In genomic region chr1:244234009-244234643, GRCh38 we compare ENCODE assay signal across 1 cellular context.
TF ChIP-seq lines count a peak whose summit lies in the region.

No MANE protein-coding gene starts in this region.

TF ChIP-seq in GM23338, 12 proteins besides CTCF, POLR2A, EP300 and RAD21 (continued from another document):
- no peak for TF ChIP-seq ZNF462 (CRISPR knock-in tag; IDR thresholded peaks at IDR 0.05)
- no peak for TF ChIP-seq REST (IDR thresholded peaks at IDR 0.05; ENCODE audit: unreplicated experiment)
- TF ChIP-seq ZNF331 (CRISPR knock-in tag; IDR thresholded peaks at IDR 0.05; ENCODE audit: low read depth), result no peak
- no peak for TF ChIP-seq ZNF114 (CRISPR knock-in tag; IDR thresholded peaks at IDR 0.05)
- no peak for TF ChIP-seq JUNB (IDR thresholded peaks at IDR 0.05; ENCODE audit: unreplicated experiment)
